27 cellular contexts compared by ENCODE assay signal in genomic region chr2:106997204-106997603, GRCh38.
DNase-seq lines count a peak whose midpoint lies in the region; ATAC-seq, FAIRE-seq and TF ChIP-seq lines count a peak whose summit lies in the region.
"Had no signal": no experiment of that assay in that cellular context is flagged by ENCODE, and none has a peak within 500 bp of the region (broad histone marks: within the 10 kb centered on the region; RNA-seq: fewer than 3 reads in every experiment).

No MANE protein-coding gene starts in this region.

- DNase-seq in A549 (ENCODE audit: low read depth in 1 of 2, low spot score in 1 of 2) (peak in 1 of 2 experiments; percentile 61), COLO668 (lab: John Stamatoyannopoulos, UW; ENCODE audit: unreplicated experiment) (peak; percentile 29), NCI-H345 treated with DMSO at 0.1 percent for 48 hours (lab: John Stamatoyannopoulos, UW; ENCODE audit: unreplicated experiment) (peak; percentile 36), neural crest cell (ENCODE audit: low read depth, low spot score) (no peak), cerebellar nuclear complex (lab: John Stamatoyannopoulos, UW) (no peak), GM20000 (ENCODE audit: low spot score) (no peak)
- DNase-seq: AML-193; CD8-positive, alpha-beta T cell; DMS 273 treated with DMSO at 0.1 percent for 48 hours; Karpas-422; NCI-H1092 treated with DMSO at 0.1 percent for 48 hours; NCI-H1436; NCI-H187; NCI-H82; NK-92 treated with Interleukin-12 subunit alpha and Interleukin-12 subunit beta, amount 100 ng/mL, for 24 hours; PC-9; RPMI8226; SHP77; T-helper 1 cell had no signal

- peak overlapping the region; percentile 70 to 80 for H3K27ac ChIP-seq in A549
- H3K27ac ChIP-seq: C4-2B, PC-9 had no signal

- H3K27ac Mint-ChIP-seq in neural crest cell (ENCODE audit: unreplicated experiment) = peak overlapping the region; percentile 19
- H3K27ac Mint-ChIP-seq: CD8-positive, alpha-beta T cell; T-helper 2 cell treated with Interferon-gamma antibody and Interleukin-4, amounts not matched to agents 5 μg/mL and 100 μg/mL, for 36 hours had no signal

- no peak overlapping the region for H3K4me3 Mint-ChIP-seq in neural crest cell
- H3K4me3 Mint-ChIP-seq: CD8-positive, alpha-beta T cell; T-helper 2 cell treated with Interferon-gamma antibody and Interleukin-4, amounts not matched to agents 5 μg/mL and 100 μg/mL, for 36 hours had no signal

- WGBS in A549 (ENCODE audit: missing lambda C conversion rate) = 0% methylated on average over 3 of the region's 3 CpGs

- H3K4me1 ChIP-seq in A549 = peaks cover 44% of the 10 kb centered on the region

- ATAC-seq in A549 (peak; percentile 48 to 78; a peak in 4 of 6 replicates), GM21619 (IDR thresholded peaks at IDR 0.05; ENCODE audit: unreplicated experiment) (no peak), HG03039 (IDR thresholded peaks at IDR 0.05; ENCODE audit: unreplicated experiment) (no peak)
- ATAC-seq: CD8-positive, alpha-beta T cell; HCT116; HepG2 had no signal

- CTCF ChIA-PET in A549 (lab: Yijun Ruan, JAX) = interaction anchor here (1.2 kb wide), 1 partner anchor 9 kb away, joined by 4 read pairs; no protein-coding TSS in a partner anchor

- no peak for FAIRE-seq in A549 (lab: Jason Lieb, UNC)
- FAIRE-seq: A204.1, G401.6, HepG2 had no signal

- no peak overlapping the region; the same call in 2 of the 3 replicates for H3K4me3 ChIP-seq in A549
- H3K4me3 ChIP-seq: PC-9 had no signal

- H3K27me3 Mint-ChIP-seq in neural crest cell (ENCODE audit: low read depth) = peaks cover 8% of the 10 kb centered on the region

- no peaks in the 10 kb centered on the region for H3K9me3 Mint-ChIP-seq in neural crest cell

- 0 out of 5 replicates have a peak, but pooled peaks of 1 of the 2 experiments have one; percentile 12 for TF ChIP-seq RAD21 in A549 (conservative IDR thresholded peaks at IDR 0.05 in 1 of 2, IDR thresholded peaks at IDR 0.05 in 1 of 2)

- POLR2A ChIA-PET in A549 (lab: Yijun Ruan, JAX) = no interaction called here

- H3K4me2 ChIP-seq in A549 = peak overlapping the region; percentile 77
- H3K4me2 ChIP-seq: PC-9 had no signal

- no peak for TF ChIP-seq POLR2A in A549 (IDR thresholded peaks at IDR 0.05; ENCODE audit: low read length)

- H3K4me1 Mint-ChIP-seq in neural crest cell = peaks cover 3% of the 10 kb centered on the region

- H3K9me3 ChIP-seq in A549 = no peaks in the 10 kb centered on the region

- TF ChIP-seq EP300 in A549 (IDR thresholded peaks at IDR 0.05) = no peak

- TF ChIP-seq CTCF in A549 (IDR thresholded peaks at IDR 0.05) (no peak), neural crest cell (conservative IDR thresholded peaks at IDR 0.05) (no peak), GM20000 (IDR thresholded peaks at IDR 0.05; ENCODE audit: extremely low read depth, missing control alignments) (no peak)

- no peaks in the 10 kb centered on the region for H3K36me3 Mint-ChIP-seq in neural crest cell (ENCODE audit: low read depth)
- H3K36me3 Mint-ChIP-seq: CD8-positive, alpha-beta T cell had no signal

TF ChIP-seq in A549, 52 proteins besides CTCF, POLR2A, EP300 and RAD21:
- TF ChIP-seq MAX (IDR thresholded peaks at IDR 0.05) = peak; percentile 32; the same call in 1 of the 2 replicates
- TF ChIP-seq MYC (IDR thresholded peaks at IDR 0.05; ENCODE audit: borderline replicate concordance, low read length) = no peak
- no peak for TF ChIP-seq ZSCAN20 (CRISPR knock-in tag; IDR thresholded peaks at IDR 0.05)
- no peak for TF ChIP-seq CHD4 (IDR thresholded peaks at IDR 0.05; ENCODE audit: borderline replicate concordance)
- no peak for TF ChIP-seq TFCP2L1 (CRISPR knock-in tag; IDR thresholded peaks at IDR 0.05)
- TF ChIP-seq CBX8 (IDR thresholded peaks at IDR 0.05) = no peak
- TF ChIP-seq HOXA7 (CRISPR knock-in tag; IDR thresholded peaks at IDR 0.05) = no peak
- TF ChIP-seq GATA3 (IDR thresholded peaks at IDR 0.05; ENCODE audit: borderline replicate concordance) = peak; percentile 13; the same call in 1 of the 2 replicates
- no peak for TF ChIP-seq CBX2 (IDR thresholded peaks at IDR 0.05; ENCODE audit: borderline replicate concordance, low read depth)
- TF ChIP-seq ZC3H11A (IDR thresholded peaks at IDR 0.05) = no peak
- TF ChIP-seq FOSL2 (IDR thresholded peaks at IDR 0.05) = no peak
- peak; percentile 66 for TF ChIP-seq FOSL2 (CRISPR knock-in tag; IDR thresholded peaks at IDR 0.05)
- peak; percentile 31 for TF ChIP-seq JUNB (IDR thresholded peaks at IDR 0.05)
- TF ChIP-seq RNF2 (IDR thresholded peaks at IDR 0.05; ENCODE audit: borderline replicate concordance, low read depth) = no peak
- TF ChIP-seq CEBPB (IDR thresholded peaks at IDR 0.05) = no peak
- no peak for TF ChIP-seq NR3C1 (IDR thresholded peaks at IDR 0.05)

Comparison
In these comparisons a context has a peak if more than half of its experiments do, and no peak if none do; other contexts are left out.
1. ATAC-seq: peak in A549 (2 of 2); none in GM21619 (single experiment) and HG03039 (single experiment).
2. DNase-seq: peak in COLO668 (single experiment) and NCI-H345 treated with DMSO at 0.1 percent for 48 hours (single experiment); none in neural crest cell (single experiment), cerebellar nuclear complex (0 of 2) and GM20000 (single experiment).